ENCODE assay signal across 23 cellular contexts in the genomic region with DNA sequence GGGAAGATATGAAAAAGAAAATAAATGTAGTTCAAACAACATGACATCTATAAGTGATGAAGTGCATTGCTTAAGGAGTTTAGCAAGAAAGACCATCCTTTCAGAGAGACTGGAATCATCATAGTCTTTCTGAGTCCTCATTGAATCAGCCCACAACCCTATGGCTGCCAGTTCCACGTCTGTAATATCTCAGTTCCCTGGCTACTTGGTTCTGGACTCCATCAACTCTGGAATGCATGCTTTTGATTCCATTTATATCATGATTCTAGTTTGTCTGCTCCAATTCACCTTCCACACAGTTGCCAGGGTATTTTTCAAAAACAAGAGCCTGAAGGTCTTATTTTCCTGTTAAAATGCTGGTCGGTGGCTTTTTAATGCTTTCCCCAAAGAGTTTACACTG.
"Had no signal": no experiment of that assay in that cellular context is flagged by ENCODE, and none has a peak within 500 bp of the region (broad histone marks: within the 10 kb centered on the region; RNA-seq: fewer than 3 reads in every experiment).

No MANE protein-coding gene starts in this region.

- DNase-seq: activated CD4-positive, alpha-beta T cell treated with anti-CD3 and anti-CD28 coated beads, Interleukin-2, amount 10 ng/mL, durations not matched to agents 7 days and 5 days; activated CD4-positive, CD25-positive, alpha-beta regulatory T cell; activated CD8-positive, alpha-beta memory T cell treated with anti-CD3 and anti-CD28 coated beads, Interleukin-2, amount 50 U/mL, for 4 hours; activated gamma-delta T cell; activated naive CD8-positive, alpha-beta T cell treated with anti-CD3 and anti-CD28 coated beads, Interleukin-2, amount 10 ng/mL, durations not matched to agents 7 days and 5 days; activated T-cell treated with anti-CD3 and anti-CD28 coated beads, Interleukin-2, amount 50 U/mL, for 4 hours; amygdala; central memory CD4-positive, alpha-beta T cell; endodermal cell; foreskin keratinocyte; heart left ventricle; hypothalamus; immature natural killer cell; kidney; left colon; midbrain; naive thymus-derived CD4-positive, alpha-beta T cell; pancreas; SIG-M5; stimulated activated CD4-positive, alpha-beta T cell treated with anti-CD3 and anti-CD28 coated beads, Interleukin-1b, Interleukin-23, amount 100 ng/mL, for 48 hours; stimulated activated naive CD4-positive, alpha-beta T cell; testis; transverse colon had no signal

- H3K27me3 Mint-ChIP-seq: activated naive CD8-positive, alpha-beta T cell treated with anti-CD3 and anti-CD28 coated beads, Interleukin-2, amount 10 ng/mL, durations not matched to agents 7 days and 5 days had no signal

- H3K27ac Mint-ChIP-seq: activated CD4-positive, alpha-beta T cell treated with anti-CD3 and anti-CD28 coated beads, Interleukin-2, amount 10 ng/mL, durations not matched to agents 7 days and 5 days; activated naive CD8-positive, alpha-beta T cell treated with anti-CD3 and anti-CD28 coated beads, Interleukin-2, amount 10 ng/mL, durations not matched to agents 7 days and 5 days; endodermal cell; immature natural killer cell had no signal

- H3K36me3 Mint-ChIP-seq: activated naive CD8-positive, alpha-beta T cell treated with anti-CD3 and anti-CD28 coated beads, Interleukin-2, amount 10 ng/mL, durations not matched to agents 7 days and 5 days; immature natural killer cell; naive thymus-derived CD4-positive, alpha-beta T cell had no signal

- H3K9me3 Mint-ChIP-seq: activated CD4-positive, alpha-beta T cell treated with anti-CD3 and anti-CD28 coated beads, Interleukin-2, amount 10 ng/mL, durations not matched to agents 7 days and 5 days; activated naive CD8-positive, alpha-beta T cell treated with anti-CD3 and anti-CD28 coated beads, Interleukin-2, amount 10 ng/mL, durations not matched to agents 7 days and 5 days; activated T-cell treated with anti-CD3 and anti-CD28 coated beads, Interleukin-2, amount 50 U/mL, for 4 hours; endodermal cell had no signal

- H3K4me1 Mint-ChIP-seq: activated naive CD8-positive, alpha-beta T cell treated with anti-CD3 and anti-CD28 coated beads, Interleukin-2, amount 10 ng/mL, durations not matched to agents 7 days and 5 days; endodermal cell; immature natural killer cell had no signal

- H3K4me3 Mint-ChIP-seq: activated CD4-positive, alpha-beta T cell treated with anti-CD3 and anti-CD28 coated beads, Interleukin-2, amount 10 ng/mL, durations not matched to agents 7 days and 5 days; activated naive CD8-positive, alpha-beta T cell treated with anti-CD3 and anti-CD28 coated beads, Interleukin-2, amount 10 ng/mL, durations not matched to agents 7 days and 5 days; activated T-cell treated with anti-CD3 and anti-CD28 coated beads, Interleukin-2, amount 50 U/mL, for 4 hours; endodermal cell; immature natural killer cell; naive thymus-derived CD4-positive, alpha-beta T cell had no signal
